ENCODE assay signal across 8 cellular contexts in the genomic region with DNA sequence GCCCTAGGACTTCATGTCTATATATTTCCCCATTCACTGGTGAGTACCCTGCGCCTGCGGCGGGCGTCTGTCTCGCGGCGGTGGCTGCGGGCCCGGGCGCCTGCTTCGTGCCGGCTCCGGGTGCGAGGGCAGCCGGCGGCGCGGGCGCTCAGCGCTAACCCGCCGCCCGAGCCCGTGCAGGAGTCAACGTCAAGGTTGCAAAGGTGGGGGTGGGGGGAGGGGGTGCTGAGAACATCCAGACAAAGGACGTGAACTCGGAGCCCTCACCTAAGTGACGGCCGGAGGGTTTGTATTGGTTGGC. TPM values are rescaled to one million over a fixed set of nuclear protein-coding genes. Genes with fewer than 3 reads are reported as not detected.
DNase-seq lines count a peak whose midpoint lies in the region; ATAC-seq and TF ChIP-seq lines count a peak whose summit lies in the region.

No MANE protein-coding gene starts in this region.

- in situ Hi-C loops in GM13977 (cut with MboI; ENCODE audit: low pct_unique_long_range_greater_than_20kb, low sequenced_read_pairs, unreplicated experiment): no loop called here

- H3K4me3 Mint-ChIP-seq in activated CD8-positive, alpha-beta memory T cell treated with anti-CD3 and anti-CD28 coated beads, Interleukin-2, amount 10 ng/mL, durations not matched to agents 7 days and 5 days: peak overlapping the region; percentile 73
- peak overlapping the region; percentile 84 for H3K4me3 Mint-ChIP-seq in chondrocyte (ENCODE audit: unreplicated experiment)

- H3K27ac Mint-ChIP-seq in activated CD8-positive, alpha-beta memory T cell treated with anti-CD3 and anti-CD28 coated beads, Interleukin-2, amount 10 ng/mL, durations not matched to agents 7 days and 5 days: peak overlapping the region; percentile 78
- peak overlapping the region; percentile 57 for H3K27ac Mint-ChIP-seq in chondrocyte (ENCODE audit: unreplicated experiment)

- H3K4me1 ChIP-seq in mononuclear cell (ENCODE audit: insufficient read depth, low read length): peaks cover 69% of the 10 kb centered on the region

- no peak for DNase-seq in activated CD8-positive, alpha-beta memory T cell treated with anti-CD3 and anti-CD28 coated beads, Interleukin-2, amount 10 ng/mL, durations not matched to agents 7 days and 5 days
- DNase-seq in activated CD8-positive, alpha-beta memory T cell treated with anti-CD3 and anti-CD28 coated beads, Interleukin-2, amount 50 U/mL, for 4 hours: no peak
- DNase-seq in NOMO-1 treated with dmso at 0.1 percent for 144 hours (lab: John Stamatoyannopoulos, UW; ENCODE audit: unreplicated experiment) (peak; percentile 47), chondrocyte (ENCODE audit: low spot score) (no peak), GM13977 (ENCODE audit: low spot score) (no peak), NCI-H2196 (lab: John Stamatoyannopoulos, UW; ENCODE audit: unreplicated experiment) (no peak)

- peaks cover 27% of the 10 kb centered on the region for H3K27me3 ChIP-seq in mononuclear cell (ENCODE audit: insufficient read depth, low read length)

- peak overlapping the region; percentile 80 for H3K4me3 ChIP-seq in mononuclear cell (ENCODE audit: low read length)

- TF ChIP-seq CTCF in chondrocyte (IDR thresholded peaks at IDR 0.05) (no peak), GM13977 (IDR thresholded peaks at IDR 0.05; ENCODE audit: extremely low read depth, insufficient read depth, missing control alignments) (no peak)

- H3K9me3 ChIP-seq in mononuclear cell (ENCODE audit: low read depth, low read length): no peaks in the 10 kb centered on the region

- peaks cover 27% of the 10 kb centered on the region for H3K36me3 Mint-ChIP-seq in activated CD8-positive, alpha-beta memory T cell treated with anti-CD3 and anti-CD28 coated beads, Interleukin-2, amount 10 ng/mL, durations not matched to agents 7 days and 5 days
- peaks cover 10% of the 10 kb centered on the region for H3K36me3 Mint-ChIP-seq in chondrocyte (ENCODE audit: low read depth)

- H3K9me3 Mint-ChIP-seq in activated CD8-positive, alpha-beta memory T cell treated with anti-CD3 and anti-CD28 coated beads, Interleukin-2, amount 10 ng/mL, durations not matched to agents 7 days and 5 days (ENCODE audit: low read depth): peaks cover 4% of the 10 kb centered on the region
- no peaks in the 10 kb centered on the region for H3K9me3 Mint-ChIP-seq in chondrocyte (ENCODE audit: low read depth)

- peaks cover 12% of the 10 kb centered on the region for H3K27me3 Mint-ChIP-seq in activated CD8-positive, alpha-beta memory T cell treated with anti-CD3 and anti-CD28 coated beads, Interleukin-2, amount 10 ng/mL, durations not matched to agents 7 days and 5 days
- H3K27me3 Mint-ChIP-seq in chondrocyte (ENCODE audit: low read depth): no peaks in the 10 kb centered on the region

- H3K4me1 Mint-ChIP-seq in activated CD8-positive, alpha-beta memory T cell treated with anti-CD3 and anti-CD28 coated beads, Interleukin-2, amount 10 ng/mL, durations not matched to agents 7 days and 5 days: peaks cover 60% of the 10 kb centered on the region
- H3K4me1 Mint-ChIP-seq in chondrocyte (ENCODE audit: low read depth): peaks cover 50% of the 10 kb centered on the region

- no peak for ATAC-seq in activated CD8-positive, alpha-beta memory T cell treated with anti-CD3 and anti-CD28 coated beads, Interleukin-2, amount 10 ng/mL, durations not matched to agents 7 days and 5 days
- ATAC-seq in GM18858 (IDR thresholded peaks at IDR 0.05; ENCODE audit: unreplicated experiment): no peak

- CTCF ChIA-PET in activated CD8-positive, alpha-beta memory T cell treated with anti-CD3 and anti-CD28 coated beads, Interleukin-2, amount 10 ng/mL, durations not matched to agents 7 days and 5 days (lab: Charles Lee): interaction anchor here (0.8 to 3.8 kb wide), 8 partner anchors 9 to 479 kb away, joined by 3 to 23 read pairs (median 7); a partner anchor contains a TSS

RNA-seq across cellular contexts. Expression of a gene that starts 0.3 kb away (rescaled TPM):
- 10 to 100 TPM; 68.5 to 71.5 TPM for total RNA-seq in activated CD8-positive, alpha-beta memory T cell treated with anti-CD3 and anti-CD28 coated beads, Interleukin-2, amount 10 ng/mL, durations not matched to agents 7 days and 5 days
- total RNA-seq in chondrocyte (88.6 to 96.6 TPM (median 88.8 TPM) in 3 replicates), mononuclear cell (91.4 TPM)
